1 cellular context compared by ENCODE assay signal in genomic region chr12:49555631-49556390, GRCh38.
TF ChIP-seq lines count a peak whose summit lies in the region.

No MANE protein-coding gene starts in this region.

TF ChIP-seq in HepG2, 621 proteins besides CTCF, POLR2A, EP300 and RAD21:
- TF ChIP-seq ZBTB40 (IDR thresholded peaks at IDR 0.05) = no peak
- TF ChIP-seq ZBTB40 (CRISPR knock-in tag; IDR thresholded peaks at IDR 0.05) = no peak
- no peak for TF ChIP-seq GATAD2A (CRISPR knock-in tag; IDR thresholded peaks at IDR 0.05)
- TF ChIP-seq ZNF558 (CRISPR knock-in tag; IDR thresholded peaks at IDR 0.05; ENCODE audit: borderline replicate concordance) = no peak
- no peak for TF ChIP-seq MBNL3 (CRISPR knock-in tag; conservative IDR thresholded peaks at IDR 0.05)
- no peak for TF ChIP-seq ZNF180 (CRISPR knock-in tag; IDR thresholded peaks at IDR 0.05; ENCODE audit: borderline replicate concordance, low read depth)
- no peak for TF ChIP-seq SOX6 (IDR thresholded peaks at IDR 0.05)
- TF ChIP-seq SOX6 (CRISPR knock-in tag; IDR thresholded peaks at IDR 0.05) = no peak
- no peak for TF ChIP-seq PITX1 (CRISPR knock-in tag; IDR thresholded peaks at IDR 0.05)
- no peak for TF ChIP-seq SETDB1 (CRISPR knock-in tag; IDR thresholded peaks at IDR 0.05; ENCODE audit: borderline replicate concordance)
- no peak for TF ChIP-seq ZNF512 (CRISPR knock-in tag; IDR thresholded peaks at IDR 0.05)
- TF ChIP-seq ZNF563 (CRISPR knock-in tag; IDR thresholded peaks at IDR 0.05) = no peak
- no peak for TF ChIP-seq ATF7 (IDR thresholded peaks at IDR 0.05)
- no peak for TF ChIP-seq ATF7 (CRISPR knock-in tag; IDR thresholded peaks at IDR 0.05)
- TF ChIP-seq ZNF687 (CRISPR knock-in tag; IDR thresholded peaks at IDR 0.05) = peak; percentile 23; the same call in 1 of the 2 replicates
- TF ChIP-seq RARA (CRISPR knock-in tag; IDR thresholded peaks at IDR 0.05) = no peak
- peak; percentile 47 for TF ChIP-seq RBM22 (optimal IDR thresholded peaks at IDR 0.05; ENCODE audit: low read length)
- no peak for TF ChIP-seq PBX2 (CRISPR knock-in tag; IDR thresholded peaks at IDR 0.05)
- no peak for TF ChIP-seq ZNF335 (CRISPR knock-in tag; IDR thresholded peaks at IDR 0.05)
- no peak for TF ChIP-seq ZNF704 (CRISPR knock-in tag; IDR thresholded peaks at IDR 0.05; ENCODE audit: borderline replicate concordance)
- no peak for TF ChIP-seq ZNF121 (CRISPR knock-in tag; IDR thresholded peaks at IDR 0.05)
- TF ChIP-seq AGO2 (optimal IDR thresholded peaks at IDR 0.05; ENCODE audit: low read depth, low read length) = peak; percentile 90
- no peak for TF ChIP-seq IRF9 (CRISPR knock-in tag; IDR thresholded peaks at IDR 0.05; ENCODE audit: borderline replicate concordance)
- no peak for TF ChIP-seq TBX2 (CRISPR knock-in tag; IDR thresholded peaks at IDR 0.05; ENCODE audit: borderline replicate concordance)
- TF ChIP-seq TEAD3 (CRISPR knock-in tag; optimal IDR thresholded peaks at IDR 0.05; ENCODE audit: borderline replicate concordance) = no peak
- TF ChIP-seq MNT (IDR thresholded peaks at IDR 0.05) = no peak
- no peak for TF ChIP-seq ZNF619 (CRISPR knock-in tag; IDR thresholded peaks at IDR 0.05)
